ENCODE assay signal across 8 cellular contexts in genomic region chr7:100867040-100867795, GRCh38. TPM values are rescaled to one million over a fixed set of nuclear protein-coding genes. Genes with fewer than 3 reads are reported as not detected.
DNase-seq lines count a peak whose midpoint lies in the region; ATAC-seq and TF ChIP-seq lines count a peak whose summit lies in the region.

TRIP6 (plus strand) TSS chr7:100867387; CDS start chr7:100867498, 111 bp downstream.

- intact Hi-C loops in CD14-positive monocyte (cut with micrococcal nuclease), result no loop called here
- intact Hi-C loops in Right ventricle myocardium superior (cut with DNase I), result no loop called here

- H3K9me3 Mint-ChIP-seq in CD14-positive monocyte (no peaks in the 10 kb centered on the region), osteocyte (ENCODE audit: unreplicated experiment) (no peaks in the 10 kb centered on the region)

- H3K4me3 Mint-ChIP-seq in CD14-positive monocyte, result peak within 1 kb of the TSS; percentile 83 to 94
- H3K4me3 Mint-ChIP-seq in osteocyte (ENCODE audit: unreplicated experiment), result peak within 1 kb of the TSS; percentile 96

- no peaks in the 10 kb centered on the region for H3K4me1 ChIP-seq in urinary bladder (ENCODE audit: insufficient read depth)

- WGBS in adipose tissue, 3 donors, result 1 to 4% (median 3%) methylated on average over 42 to 44 of the region's 44 CpGs
- 1% methylated on average over 44 of the region's 44 CpGs for WGBS in urinary bladder

- ATAC-seq in Right ventricle myocardium superior (ENCODE audit: poor library complexity) (peak; percentile 77), GM18907 (IDR thresholded peaks at IDR 0.05; ENCODE audit: unreplicated experiment) (no peak)

- H3K27ac ChIP-seq in adipose tissue (ENCODE audit: low read depth, low read length) (peak within 1 kb of the TSS; percentile 42), urinary bladder (ENCODE audit: low read depth) (peak within 1 kb of the TSS; percentile 89)

- H3K36me3 ChIP-seq in urinary bladder (ENCODE audit: insufficient read depth), result peaks cover 3% of the 10 kb centered on the region

- TF ChIP-seq CTCF in CD14-positive monocyte (IDR thresholded peaks at IDR 0.05), result no peak
- no peak for TF ChIP-seq CTCF in osteocyte (IDR thresholded peaks at IDR 0.05)

- peak within 1 kb of the TSS; percentile 67 for H3K4me3 ChIP-seq in urinary bladder (ENCODE audit: low read depth, low read length)

- H3K27ac Mint-ChIP-seq in CD14-positive monocyte, result peak within 1 kb of the TSS; percentile 20 to 88 (median 62)
- peak within 1 kb of the TSS; percentile 96 for H3K27ac Mint-ChIP-seq in osteocyte (ENCODE audit: unreplicated experiment)

- H3K4me1 Mint-ChIP-seq in CD14-positive monocyte, result peaks cover 44% of the 10 kb centered on the region
- H3K4me1 Mint-ChIP-seq in osteocyte (ENCODE audit: unreplicated experiment), result peaks cover 34% of the 10 kb centered on the region

- DNase-seq in CD14-positive monocyte (ENCODE audit: low spot score) (peak; percentile 67), HCEC 1CT (peak; percentile 89), RPMI7951 (ENCODE audit: low read depth) (peak; percentile 92), Right ventricle myocardium superior (peak; percentile 92), osteocyte (ENCODE audit: extremely low spot score, unreplicated experiment) (peak; percentile 95)

- H3K36me3 Mint-ChIP-seq in CD14-positive monocyte (peaks cover 40 to 41% of the 10 kb centered on the region in 2 donors), osteocyte (ENCODE audit: unreplicated experiment) (peaks cover 10% of the 10 kb centered on the region)

- H3K27me3 Mint-ChIP-seq in CD14-positive monocyte (ENCODE audit: low read depth in 3 of 3) (peaks cover 2 to 4% (median 4%) of the 10 kb centered on the region in 3 donors), osteocyte (ENCODE audit: unreplicated experiment) (no peaks in the 10 kb centered on the region)

RNA-seq across cellular contexts. Expression of gene TRIP6, which starts in this region (rescaled TPM):
- polyA plus RNA-seq in CD14-positive monocyte, result 1 to 10 TPM; 1.9 to 5.9 TPM
- 43.1 and 58.9 TPM in 2 replicates for total RNA-seq in RPMI7951 (2014; rRNA removed; shearing (Covaris generic))
- 10 to 100 TPM; 37.1 to 57.1 (median 51.7) TPM for polyA plus RNA-seq in adipose tissue
- 12.6 TPM for total RNA-seq in Right ventricle myocardium superior
- 123 and 126 TPM in 2 replicates for total RNA-seq in osteocyte
- 38.0 TPM for total RNA-seq in urinary bladder
- 80.0 TPM for polyA plus RNA-seq in urinary bladder

Comparison
In these comparisons a context has a peak if more than half of its experiments do, and no peak if none do; other contexts are left out.
1. RNA of gene TRIP6 (polyA plus RNA-seq): 80.0 TPM in urinary bladder (single experiment) and 37.1 to 57.1 TPM in adipose tissue; 1.9 to 5.9 TPM in CD14-positive monocyte; every median in the first group is over 4 times any median in the second.
2. Peak in every context shown above with its lines, with median percentiles within 50 percentile points of each other: DNase-seq.